In genomic region chr14:74587363-74587707, GRCh38 we compare ENCODE assay signal across 17 cellular contexts. TPM values are rescaled to one million over a fixed set of nuclear protein-coding genes. Genes with fewer than 3 reads are reported as not detected.
DNase-seq lines count a peak whose midpoint lies in the region; ATAC-seq, FAIRE-seq and TF ChIP-seq lines count a peak whose summit lies in the region.
"Had no signal": no experiment of that assay in that cellular context is flagged by ENCODE, and none has a peak within 500 bp of the region (broad histone marks: within the 10 kb centered on the region; RNA-seq: fewer than 3 reads in every experiment).

No MANE protein-coding gene starts in this region.

- H3K36me3 ChIP-seq in ascending aorta: peaks cover 4 to 11% of the 10 kb centered on the region in 2 donors
- no peaks in the 10 kb centered on the region for H3K36me3 ChIP-seq in kidney (ENCODE audit: control insufficient read depth in 1 of 2, insufficient read depth in 2 of 2, low read length in 2 of 2)
- H3K36me3 ChIP-seq in thoracic aorta: peaks cover 12% of the 10 kb centered on the region
- no peaks in the 10 kb centered on the region for H3K36me3 ChIP-seq in CD8-positive, alpha-beta memory T cell (ENCODE audit: insufficient read depth, low read length)
- H3K36me3 ChIP-seq: BLaER1 treated with 17β-estradiol and CSF1 and Interleukin-3, amounts not matched to agents 10 nM and 100 nM had no signal

- POLR2A ChIA-PET in CD8-positive, alpha-beta memory T cell (lab: Charles Lee): no interaction called here

- ATAC-seq in Right ventricle myocardium superior (ENCODE audit: poor library complexity) (no peak), left cardiac atrium (no peak), thoracic aorta (ENCODE audit: insufficient number of reproducible peaks, low FRiP score, low read depth) (no peak)
- ATAC-seq: GM23338 had no signal

- no peaks in the 10 kb centered on the region for H3K4me1 Mint-ChIP-seq in CD8-positive, alpha-beta memory T cell
- H3K4me1 Mint-ChIP-seq: GM23338 had no signal

- intact Hi-C loops in Right ventricle myocardium superior (cut with DNase I) (no loop called here), left cardiac atrium (cut with DNase I) (no loop called here), ascending aorta (cut with DNase I) (no loop called here), kidney (cut with DNase I) (no loop called here)

- CTCF ChIA-PET in CD8-positive, alpha-beta memory T cell (lab: Charles Lee): interaction anchor here (1.6 kb wide), 1 partner anchor 21 kb away, joined by 4 read pairs; no protein-coding TSS in a partner anchor

- no peak overlapping the region for H3K9ac ChIP-seq in kidney (ENCODE audit: low read length in 2 of 2)
- H3K9ac ChIP-seq: BLaER1 treated with 17β-estradiol and CSF1 and Interleukin-3, amounts not matched to agents 10 nM and 100 nM had no signal

- H3K36me3 Mint-ChIP-seq in CD8-positive, alpha-beta memory T cell: peaks cover 0 to 1% (median 0%) of the 10 kb centered on the region in 3 donors

- H3K4me1 ChIP-seq in ascending aorta (peaks cover 40 to 88% of the 10 kb centered on the region in 2 donors), kidney (ENCODE audit: control insufficient read depth in 1 of 2, insufficient read depth in 1 of 2, low read depth in 1 of 2, low read length in 2 of 2) (peaks cover 14 to 16% of the 10 kb centered on the region in 2 donors), thoracic aorta (ENCODE audit: control insufficient read depth in 1 of 2, low read depth in 2 of 2) (peaks cover 68 to 98% of the 10 kb centered on the region in 2 donors)
- no peaks in the 10 kb centered on the region for H3K4me1 ChIP-seq in CD8-positive, alpha-beta memory T cell (ENCODE audit: insufficient read depth, low read length)

- DNase-seq in Right ventricle myocardium superior (peak; percentile 18), left cardiac atrium (no peak), ascending aorta (ENCODE audit: low spot score in 2 of 2) (no peak), kidney (peak; percentile 29), thoracic aorta (ENCODE audit: low spot score) (no peak), NOMO-1 (lab: John Stamatoyannopoulos, UW; ENCODE audit: unreplicated experiment in 2 of 2) (no peak), DMS53 (lab: John Stamatoyannopoulos, UW) (no peak)
- no peak for DNase-seq in CD8-positive, alpha-beta memory T cell
- DNase-seq: 8988T; CD4-positive, CD25-positive, alpha-beta regulatory T cell; DMS79 treated with DMSO at 0.1 percent for 48 hours; EL; H7 had no signal

- no peaks in the 10 kb centered on the region for H3K9me3 Mint-ChIP-seq in CD8-positive, alpha-beta memory T cell
- H3K9me3 Mint-ChIP-seq: CD4-positive, CD25-positive, alpha-beta regulatory T cell; GM23338 had no signal

- no peaks in the 10 kb centered on the region for H3K27me3 ChIP-seq in ascending aorta
- no peaks in the 10 kb centered on the region for H3K27me3 ChIP-seq in thoracic aorta (replicated peaks; ENCODE audit: insufficient read depth)
- no peaks in the 10 kb centered on the region for H3K27me3 ChIP-seq in CD8-positive, alpha-beta memory T cell (ENCODE audit: insufficient read depth, low read length, poor library complexity, severe bottlenecking)
- H3K27me3 ChIP-seq: BLaER1 treated with 17β-estradiol and CSF1 and Interleukin-3, amounts not matched to agents 10 nM and 100 nM had no signal

- peaks cover 0 to 11% of the 10 kb centered on the region in 2 donors for H3K27me3 Mint-ChIP-seq in CD8-positive, alpha-beta memory T cell

- no peak for FAIRE-seq in kidney (lab: Jason Lieb, UNC)
- FAIRE-seq: G401.6, GM12891 had no signal

- H3K27ac Mint-ChIP-seq in CD8-positive, alpha-beta memory T cell: no peak overlapping the region
- H3K27ac Mint-ChIP-seq: CD4-positive, CD25-positive, alpha-beta regulatory T cell; GM23338 had no signal

- H3K4me3 ChIP-seq in ascending aorta (no peak overlapping the region), kidney (ENCODE audit: low read length in 2 of 2) (no peak overlapping the region), thoracic aorta (no peak overlapping the region)
- no peak overlapping the region for H3K4me3 ChIP-seq in CD8-positive, alpha-beta memory T cell (ENCODE audit: low read length)
- H3K4me3 ChIP-seq: BLaER1 treated with 17β-estradiol and CSF1 and Interleukin-3, amounts not matched to agents 10 nM and 100 nM; GM23338 had no signal

- H3K4me3 Mint-ChIP-seq in CD8-positive, alpha-beta memory T cell: no peak overlapping the region
- H3K4me3 Mint-ChIP-seq: CD4-positive, CD25-positive, alpha-beta regulatory T cell; GM23338 had no signal

- H3K9me3 ChIP-seq in ascending aorta: no peaks in the 10 kb centered on the region
- no peaks in the 10 kb centered on the region for H3K9me3 ChIP-seq in kidney (ENCODE audit: control insufficient read depth in 1 of 2, low read length in 2 of 2)
- no peaks in the 10 kb centered on the region for H3K9me3 ChIP-seq in thoracic aorta
- H3K9me3 ChIP-seq in CD8-positive, alpha-beta memory T cell (ENCODE audit: low read length): no peaks in the 10 kb centered on the region
- H3K9me3 ChIP-seq: BLaER1 treated with 17β-estradiol and CSF1 and Interleukin-3, amounts not matched to agents 10 nM and 100 nM had no signal

- TF ChIP-seq CTCF in ascending aorta (IDR thresholded peaks at IDR 0.05) (no peak), kidney (IDR thresholded peaks at IDR 0.05; ENCODE audit: borderline replicate concordance, extremely low read depth, insufficient read depth) (no peak), thoracic aorta (IDR thresholded peaks at IDR 0.05) (no peak)

- H3K27ac ChIP-seq in ascending aorta: peak overlapping the region; percentile 91 to 94
- H3K27ac ChIP-seq in kidney (ENCODE audit: low read depth in 2 of 2, low read length in 2 of 2): no peak overlapping the region
- H3K27ac ChIP-seq in thoracic aorta: peak overlapping the region; percentile 19 to 96
- H3K27ac ChIP-seq in CD8-positive, alpha-beta memory T cell (ENCODE audit: low read depth, low read length): no peak overlapping the region
- H3K27ac ChIP-seq: BLaER1 treated with 17β-estradiol and CSF1 and Interleukin-3, amounts not matched to agents 10 nM and 100 nM had no signal

RNA-seq across cellular contexts. Expression of gene LTBP2, which starts 24.7 kb away (rescaled TPM):
- total RNA-seq in Right ventricle myocardium superior (11.9 TPM), left cardiac atrium (10 to 100 TPM; 25.4 to 43.3 TPM), ascending aorta (383 TPM), kidney (10.4 TPM), thoracic aorta (100 to 1,000 TPM; 674 to 973 TPM)
- 2.9 TPM for polyA plus RNA-seq in kidney (ENCODE audit: insufficient read depth, low read depth, low replicate concordance)
- total RNA-seq in CD8-positive, alpha-beta memory T cell: under 1 TPM; 0.24 to 0.42 TPM
- polyA plus RNA-seq in CD8-positive, alpha-beta memory T cell: 0.83 TPM

Comparison
In these comparisons a context has a peak if more than half of its experiments do, and no peak if none do; other contexts are left out.
1. DNase-seq: peak in Right ventricle myocardium superior (single experiment) and kidney (single experiment); none in left cardiac atrium (single experiment), ascending aorta (0 of 2), thoracic aorta (single experiment), NOMO-1 (0 of 2), DMS53 (single experiment) and CD8-positive, alpha-beta memory T cell (0 of 5).
2. H3K27ac ChIP-seq: peak in ascending aorta (2 of 2) and thoracic aorta (2 of 2); none in kidney (0 of 2) and CD8-positive, alpha-beta memory T cell (single experiment).